In genomic region chr6:150352321-150353296, GRCh38 we compare ENCODE assay signal across 17 cellular contexts. TPM values are rescaled to one million over a fixed set of nuclear protein-coding genes. Genes with fewer than 3 reads are reported as not detected.
A peak's percentile ranks its signal among the peaks of the same experiment; 100 is the strongest.
DNase-seq lines count a peak whose midpoint lies in the region; ATAC-seq, FAIRE-seq and TF ChIP-seq lines count a peak whose summit lies in the region.
"Had no signal": no experiment of that assay in that cellular context is flagged by ENCODE, and none has a peak within 500 bp of the region (broad histone marks: within the 10 kb centered on the region; RNA-seq: fewer than 3 reads in every experiment).

No MANE protein-coding gene starts in this region.

- H3K27ac ChIP-seq in ACC112 (ENCODE audit: low read depth, low read length): peak overlapping the region; percentile 23
- H3K27ac ChIP-seq: BLaER1 treated with 17β-estradiol and CSF1 and Interleukin-3, amounts not matched to agents 10 nM and 100 nM had no signal

- H3K4me1 Mint-ChIP-seq in stimulated activated memory B cell treated with anti-CD40 and anti-IgM and Interleukin-4, amounts not matched to agents 10 μg/mL and 1 μg/mL and 100 μg/mL, for 72 hours: peaks cover 8% of the 10 kb centered on the region
- H3K4me1 Mint-ChIP-seq: naive thymus-derived CD8-positive, alpha-beta T cell had no signal

- intact Hi-C loops in posterior vena cava (cut with DNase I): no loop called here

- no peak for ATAC-seq in stimulated activated memory B cell treated with anti-CD40 and anti-IgM and Interleukin-4, amounts not matched to agents 10 μg/mL and 1 μg/mL and 100 μg/mL, for 72 hours
- ATAC-seq: naive thymus-derived CD8-positive, alpha-beta T cell had no signal

- H3K27me3 ChIP-seq in ACC112 (ENCODE audit: insufficient read depth, low read length): no peaks in the 10 kb centered on the region
- H3K27me3 ChIP-seq: BLaER1 treated with 17β-estradiol and CSF1 and Interleukin-3, amounts not matched to agents 10 nM and 100 nM had no signal

- no peak overlapping the region for H3K27ac Mint-ChIP-seq in stimulated activated memory B cell treated with anti-CD40 and anti-IgM and Interleukin-4, amounts not matched to agents 10 μg/mL and 1 μg/mL and 100 μg/mL, for 72 hours
- H3K27ac Mint-ChIP-seq: naive thymus-derived CD8-positive, alpha-beta T cell had no signal

- FAIRE-seq in D721Med (lab: Jason Lieb, UNC): no peak

- no peaks in the 10 kb centered on the region for H3K79me2 ChIP-seq in ACC112 (ENCODE audit: control insufficient read depth, insufficient read depth, low read length, unreplicated experiment)

- H3K36me3 ChIP-seq in ACC112 (ENCODE audit: insufficient read depth, low read length): no peaks in the 10 kb centered on the region
- H3K36me3 ChIP-seq: BLaER1 treated with 17β-estradiol and CSF1 and Interleukin-3, amounts not matched to agents 10 nM and 100 nM had no signal

- no peak overlapping the region for H3K4me3 Mint-ChIP-seq in stimulated activated memory B cell treated with anti-CD40 and anti-IgM and Interleukin-4, amounts not matched to agents 10 μg/mL and 1 μg/mL and 100 μg/mL, for 72 hours
- H3K4me3 Mint-ChIP-seq: naive thymus-derived CD8-positive, alpha-beta T cell had no signal

- H3K4me1 ChIP-seq in ACC112 (ENCODE audit: control insufficient read depth, insufficient read depth, low read length, unreplicated experiment): peaks cover 24% of the 10 kb centered on the region

- no peaks in the 10 kb centered on the region for H3K9me3 Mint-ChIP-seq in stimulated activated memory B cell treated with anti-CD40 and anti-IgM and Interleukin-4, amounts not matched to agents 10 μg/mL and 1 μg/mL and 100 μg/mL, for 72 hours
- H3K9me3 Mint-ChIP-seq: naive thymus-derived CD8-positive, alpha-beta T cell had no signal

- no peaks in the 10 kb centered on the region for H3K36me3 Mint-ChIP-seq in stimulated activated memory B cell treated with anti-CD40 and anti-IgM and Interleukin-4, amounts not matched to agents 10 μg/mL and 1 μg/mL and 100 μg/mL, for 72 hours
- H3K36me3 Mint-ChIP-seq: naive thymus-derived CD8-positive, alpha-beta T cell had no signal

- H3K27me3 Mint-ChIP-seq in stimulated activated memory B cell treated with anti-CD40 and anti-IgM and Interleukin-4, amounts not matched to agents 10 μg/mL and 1 μg/mL and 100 μg/mL, for 72 hours: peaks cover 7% of the 10 kb centered on the region

- peak; percentile 51 for DNase-seq in HS-5 (ENCODE audit: low read depth)
- peak; percentile 44 for DNase-seq in amniotic epithelial cell (ENCODE audit: low read depth)
- DNase-seq in glomerular visceral epithelial cell (ENCODE audit: extremely low spot score): peak; percentile 52
- no peak for DNase-seq in D721Med (ENCODE audit: insufficient read length, low spot score)
- DNase-seq in COLO668 (lab: John Stamatoyannopoulos, UW; ENCODE audit: unreplicated experiment): no peak
- DNase-seq in posterior vena cava (ENCODE audit: low spot score): no peak
- DNase-seq: activated CD4-positive, alpha-beta T cell treated with anti-CD3 and anti-CD28 coated beads for 48 hours; central memory CD4-positive, alpha-beta T cell; GF-D8; naive thymus-derived CD8-positive, alpha-beta T cell; NCI-H187; stimulated activated CD4-positive, alpha-beta T cell treated with anti-CD3 and anti-CD28 coated beads, Interleukin-12 subunit alpha, Interleukin-12 subunit beta, amount 100 ng/mL, for 4 hours had no signal

- H3K4me3 ChIP-seq in ACC112 (ENCODE audit: low read depth, low read length): no peak overlapping the region
- H3K4me3 ChIP-seq: BLaER1 treated with 17β-estradiol and CSF1 and Interleukin-3, amounts not matched to agents 10 nM and 100 nM had no signal

- H2AFZ ChIP-seq in ACC112 (ENCODE audit: low read length, unreplicated experiment): peak overlapping the region; percentile 44

- TF ChIP-seq CTCF in D721Med (IDR thresholded peaks at IDR 0.05; ENCODE audit: insufficient read depth, missing control alignments): no peak

RNA-seq across cellular contexts. Expression of gene IYD, which starts 16.2 kb away (rescaled TPM):
- not detected for total RNA-seq in posterior vena cava
- total RNA-seq: frontal cortex; kidney epithelial cell; naive thymus-derived CD8-positive, alpha-beta T cell had no signal

Comparison
In these comparisons a context has a peak if more than half of its experiments do, and no peak if none do; other contexts are left out.
1. DNase-seq: peak in HS-5 (single experiment), amniotic epithelial cell (single experiment) and glomerular visceral epithelial cell (single experiment); none in D721Med (single experiment), COLO668 (single experiment) and posterior vena cava (single experiment).